17 cellular contexts compared by ENCODE assay signal in genomic region chr3:101229681-101230080, GRCh38.
DNase-seq lines count a peak whose midpoint lies in the region; ATAC-seq, FAIRE-seq and TF ChIP-seq lines count a peak whose summit lies in the region.
"Had no signal": no experiment of that assay in that cellular context is flagged by ENCODE, and none has a peak within 500 bp of the region (broad histone marks: within the 10 kb centered on the region; RNA-seq: fewer than 3 reads in every experiment).

No MANE protein-coding gene starts in this region.

- no peak overlapping the region for H2AFZ ChIP-seq in OCI-LY1 (ENCODE audit: low read length)

- H3K4me3 ChIP-seq in BJ (ENCODE audit: low read depth, low read length): no peak overlapping the region
- no peak overlapping the region for H3K4me3 ChIP-seq in OCI-LY1 (ENCODE audit: low read depth, low read length, poor library complexity, severe bottlenecking)
- H3K4me3 ChIP-seq in lower leg skin (ENCODE audit: low read depth, poor library complexity, severe bottlenecking): no peak overlapping the region
- H3K4me3 ChIP-seq: Peyer's patch had no signal

- H3F3A ChIP-seq in OCI-LY1 (ENCODE audit: insufficient read depth, low read length): no peaks in the 10 kb centered on the region

- H3K27me3 ChIP-seq in BJ (ENCODE audit: control insufficient read depth, insufficient read depth, low read length): peaks cover 1% of the 10 kb centered on the region; the same call in 1 of the 2 replicates
- no peaks in the 10 kb centered on the region for H3K27me3 ChIP-seq in OCI-LY1 (ENCODE audit: insufficient read depth, low read length)
- H3K27me3 ChIP-seq: Peyer's patch had no signal

- CTCF ChIA-PET in BJ (lab: Yijun Ruan, JAX): interaction anchor here (0.6 to 1.3 kb wide), 4 partner anchors 18 to 463 kb away, joined by 3 read pairs; no protein-coding TSS in a partner anchor

- no peak overlapping the region for H3K27ac Mint-ChIP-seq in naive thymus-derived CD8-positive, alpha-beta T cell
- H3K27ac Mint-ChIP-seq: activated naive CD4-positive, alpha-beta T cell treated with anti-CD3 and anti-CD28 coated beads, Interleukin-2, amount 50 U/mL, for 72 hours; CD8-positive, alpha-beta memory T cell had no signal

- no peak overlapping the region for H3K4me3 Mint-ChIP-seq in naive thymus-derived CD8-positive, alpha-beta T cell
- H3K4me3 Mint-ChIP-seq: CD8-positive, alpha-beta memory T cell; naive B cell had no signal

- 81 to 83% methylated on average over 4 of the region's 4 CpGs for WGBS in lower leg skin, 2 donors

- no peak overlapping the region for H3K4me2 ChIP-seq in OCI-LY1 (ENCODE audit: low read length)

- H3K4me1 Mint-ChIP-seq in naive thymus-derived CD8-positive, alpha-beta T cell: no peaks in the 10 kb centered on the region
- H3K4me1 Mint-ChIP-seq: CD8-positive, alpha-beta memory T cell had no signal

- no peaks in the 10 kb centered on the region for H3K27me3 Mint-ChIP-seq in naive thymus-derived CD8-positive, alpha-beta T cell
- H3K27me3 Mint-ChIP-seq: CD8-positive, alpha-beta memory T cell; naive B cell had no signal

- POLR2A ChIA-PET in BJ (lab: Charles Lee): no interaction called here
- POLR2A ChIA-PET in naive thymus-derived CD8-positive, alpha-beta T cell (lab: Charles Lee): no interaction called here

- intact Hi-C loops in lower leg skin (cut with DNase I; ENCODE audit: low total_unique reads): no loop called here

- no peak overlapping the region for H3K9ac ChIP-seq in OCI-LY1 (ENCODE audit: low read length)

- ATAC-seq in GM19023 (IDR thresholded peaks at IDR 0.05; ENCODE audit: unreplicated experiment): no peak
- ATAC-seq in naive thymus-derived CD8-positive, alpha-beta T cell: no peak
- ATAC-seq: activated naive CD4-positive, alpha-beta T cell treated with anti-CD3 and anti-CD28 coated beads, Interleukin-2, amount 50 U/mL, for 72 hours; sciatic nerve had no signal

- no peak for FAIRE-seq in RCC 7860 (lab: Jason Lieb, UNC)
- FAIRE-seq: frontal cortex had no signal

- peaks cover 23% of the 10 kb centered on the region for H3K4me1 ChIP-seq in OCI-LY1 (ENCODE audit: insufficient read depth, low read length, severe bottlenecking)
- H3K4me1 ChIP-seq: Peyer's patch had no signal

- no peak for TF ChIP-seq POLR2A in lower leg skin (IDR thresholded peaks at IDR 0.05)

- H4K20me1 ChIP-seq in OCI-LY1 (ENCODE audit: insufficient read depth, low read length): no peaks in the 10 kb centered on the region

- no peaks in the 10 kb centered on the region for H3K9me3 ChIP-seq in OCI-LY1 (ENCODE audit: low read length)
- H3K9me3 ChIP-seq: Peyer's patch had no signal

- H3K9me3 Mint-ChIP-seq in naive thymus-derived CD8-positive, alpha-beta T cell: no peaks in the 10 kb centered on the region
- H3K9me3 Mint-ChIP-seq: activated naive CD4-positive, alpha-beta T cell treated with anti-CD3 and anti-CD28 coated beads, Interleukin-2, amount 50 U/mL, for 72 hours; CD8-positive, alpha-beta memory T cell had no signal

- H3K79me2 ChIP-seq in OCI-LY1 (ENCODE audit: insufficient read depth, low read length): no peaks in the 10 kb centered on the region

- peak; percentile 39 for TF ChIP-seq CTCF in 22Rv1 (IDR thresholded peaks at IDR 0.05)
- TF ChIP-seq CTCF in BJ (IDR thresholded peaks at IDR 0.05; ENCODE audit: insufficient read depth, low read depth, low read length): peak; percentile 25; the same call in 1 of the 2 replicates
- peak; percentile 29; the same call in 1 of the 2 replicates for TF ChIP-seq CTCF in OCI-LY1 (IDR thresholded peaks at IDR 0.05; ENCODE audit: low read length)
- no peak for TF ChIP-seq CTCF in lower leg skin (IDR thresholded peaks at IDR 0.05)

- no peaks in the 10 kb centered on the region for H3K9me2 ChIP-seq in OCI-LY1 (ENCODE audit: low read depth, low read length)

- H3K36me3 ChIP-seq in BJ (ENCODE audit: control insufficient read depth, insufficient read depth, low read length) (no peaks in the 10 kb centered on the region), OCI-LY1 (ENCODE audit: insufficient read depth, low read length) (no peaks in the 10 kb centered on the region)
- H3K36me3 ChIP-seq: Peyer's patch had no signal

- H3K36me3 Mint-ChIP-seq in naive thymus-derived CD8-positive, alpha-beta T cell: peaks cover 0 to 10% (median 0%) of the 10 kb centered on the region in 3 donors
- H3K36me3 Mint-ChIP-seq: activated naive CD4-positive, alpha-beta T cell treated with anti-CD3 and anti-CD28 coated beads, Interleukin-2, amount 50 U/mL, for 72 hours had no signal

- H3K27ac ChIP-seq in 22Rv1: no peak overlapping the region
- H3K27ac ChIP-seq in OCI-LY1 (ENCODE audit: low read depth, low read length, poor library complexity, severe bottlenecking): no peak overlapping the region
- H3K27ac ChIP-seq: HL-60, Peyer's patch had no signal

- DNase-seq in BJ (ENCODE audit: low read depth) (no peak), fibroblast of peridontal ligament (ENCODE audit: extremely low read depth) (peak; percentile 50), lower leg skin (ENCODE audit: low spot score in 2 of 2) (no peak), RCC 7860 (ENCODE audit: low spot score) (no peak)
- DNase-seq in naive thymus-derived CD8-positive, alpha-beta T cell: no peak
- DNase-seq: CD8-positive, alpha-beta memory T cell; cortex of kidney; islet precursor cell; naive B cell; Peyer's patch had no signal

Comparison
In these comparisons a context has a peak if more than half of its experiments do, and no peak if none do; other contexts are left out.
1. CTCF ChIP-seq: peak in 22Rv1 (single experiment), BJ (single experiment) and OCI-LY1 (single experiment); none in lower leg skin (0 of 3).